ENCODE assay signal across 13 cellular contexts in genomic region chr2:216644846-216645635, GRCh38. TPM values are rescaled to one million over a fixed set of nuclear protein-coding genes. Genes with fewer than 3 reads are reported as not detected.
DNase-seq lines count a peak whose midpoint lies in the region; ATAC-seq, FAIRE-seq and TF ChIP-seq lines count a peak whose summit lies in the region.
"Had no signal": no experiment of that assay in that cellular context is flagged by ENCODE, and none has a peak within 500 bp of the region (broad histone marks: within the 10 kb centered on the region; RNA-seq: fewer than 3 reads in every experiment).

No MANE protein-coding gene starts in this region.

- FAIRE-seq in K562 (lab: Jason Lieb, UNC) = no peak

- H3K9ac ChIP-seq in K562 (ENCODE audit: insufficient read depth in 1 of 2, low read depth in 2 of 2, low read length in 2 of 2) (no peak overlapping the region), mesendoderm (ENCODE audit: low read length) (no peak overlapping the region)

- ATAC-seq in activated naive CD8-positive, alpha-beta T cell treated with anti-CD3 and anti-CD28 coated beads, Interleukin-2, amount 10 ng/mL, durations not matched to agents 7 days and 5 days (ENCODE audit: low read depth) = no peak
- ATAC-seq in K562 (no peak), HG03095 (IDR thresholded peaks at IDR 0.05; ENCODE audit: unreplicated experiment) (no peak), HG03378 (IDR thresholded peaks at IDR 0.05; ENCODE audit: unreplicated experiment) (no peak)

- H3K4me1 ChIP-seq in K562 (replicated peaks in 1 of 2; ENCODE audit: control insufficient read depth in 2 of 2, insufficient read depth in 2 of 2, low read length in 2 of 2) (no peaks in the 10 kb centered on the region), mesendoderm (ENCODE audit: control insufficient read depth, low read depth, low read length) (peaks cover 8% of the 10 kb centered on the region), thymus (ENCODE audit: control insufficient read depth, insufficient read depth, low read length) (peaks cover 10% of the 10 kb centered on the region)

- peaks cover 6% of the 10 kb centered on the region for H3K79me1 ChIP-seq in mesendoderm (ENCODE audit: low read length)

- no peak overlapping the region for H3K18ac ChIP-seq in mesendoderm (ENCODE audit: low read length)

- BruUV-seq in K562 (replicated peaks; lab: Mats Ljungman, UMichigan) = no TSS peak

- H3K27ac Mint-ChIP-seq in activated naive CD8-positive, alpha-beta T cell treated with anti-CD3 and anti-CD28 coated beads, Interleukin-2, amount 10 ng/mL, durations not matched to agents 7 days and 5 days = peak overlapping the region; percentile 24
- no peak overlapping the region for H3K27ac Mint-ChIP-seq in activated naive CD8-positive, alpha-beta T cell treated with anti-CD3 and anti-CD28 coated beads for 36 hours
- H3K27ac Mint-ChIP-seq: activated naive CD4-positive, alpha-beta T cell treated with anti-CD3 and anti-CD28 coated beads for 36 hours had no signal

- no peaks in the 10 kb centered on the region; the same call in 1 of the 2 replicates for H3K9me3 ChIP-seq in K562 (replicated peaks; ENCODE audit: control insufficient read depth, insufficient read depth, low read depth, low read length)
- no peaks in the 10 kb centered on the region for H3K9me3 ChIP-seq in thymus (ENCODE audit: control insufficient read depth)
- H3K9me3 ChIP-seq: testis had no signal

- H3K4me1 Mint-ChIP-seq in activated naive CD8-positive, alpha-beta T cell treated with anti-CD3 and anti-CD28 coated beads, Interleukin-2, amount 10 ng/mL, durations not matched to agents 7 days and 5 days = peaks cover 19% of the 10 kb centered on the region
- peaks cover 7% of the 10 kb centered on the region for H3K4me1 Mint-ChIP-seq in activated naive CD8-positive, alpha-beta T cell treated with anti-CD3 and anti-CD28 coated beads for 36 hours

- H2BK5ac ChIP-seq in mesendoderm (ENCODE audit: low read length) = no peak overlapping the region

- H3K23ac ChIP-seq in mesendoderm (ENCODE audit: low read length) = no peak overlapping the region

- H3K27me3 Mint-ChIP-seq in activated naive CD8-positive, alpha-beta T cell treated with anti-CD3 and anti-CD28 coated beads, Interleukin-2, amount 10 ng/mL, durations not matched to agents 7 days and 5 days = peaks cover 2% of the 10 kb centered on the region
- H3K27me3 Mint-ChIP-seq in activated naive CD8-positive, alpha-beta T cell treated with anti-CD3 and anti-CD28 coated beads for 36 hours = peaks cover 8% of the 10 kb centered on the region

- H3K4me2 ChIP-seq in K562 (ENCODE audit: insufficient read depth, low read length) = no peak overlapping the region
- no peak overlapping the region for H3K4me2 ChIP-seq in mesendoderm (ENCODE audit: low read length)

- CTCF ChIA-PET in K562 (lab: Yijun Ruan, JAX; ENCODE audit: low intra/inter-chr PET ratio) = no interaction called here

- no peak overlapping the region for H4K5ac ChIP-seq in mesendoderm (ENCODE audit: low read length)

- H3K27ac ChIP-seq in K562 (ENCODE audit: extremely low read depth, low read depth, low read length) (no peak overlapping the region), mesendoderm (ENCODE audit: low read depth, low read length) (no peak overlapping the region), thymus (ENCODE audit: low read depth) (peak overlapping the region; percentile 19)
- H3K27ac ChIP-seq: epithelial cell of prostate had no signal

- H3K4me3 ChIP-seq in K562 (no peak overlapping the region), mesendoderm (ENCODE audit: low read length) (no peak overlapping the region), thymus (ENCODE audit: low read length) (no peak overlapping the region)
- H3K4me3 ChIP-seq: lung, testis had no signal

- H3K79me2 ChIP-seq in K562 (ENCODE audit: control insufficient read depth, insufficient read depth, low read length) (no peaks in the 10 kb centered on the region), mesendoderm (ENCODE audit: control insufficient read depth, insufficient read depth, low read length) (peaks cover 10% of the 10 kb centered on the region)

- no peak overlapping the region for H2BK120ac ChIP-seq in mesendoderm (ENCODE audit: low read depth, low read length)

- 0% methylated on average over 4 of the region's 4 CpGs for WGBS in K562 (ENCODE audit: insufficient coverage, low coverage, missing lambda C conversion rate)
- WGBS in mesendoderm (ENCODE audit: extremely low coverage, insufficient coverage, low lambda C conversion rate) = no CpG with 5 or more reads among the region's 4 CpGs
- 86% methylated on average over 4 of the region's 4 CpGs for WGBS in thymus

- intact Hi-C loops in K562 (cut with micrococcal nuclease) = no loop called here

- H2AK5ac ChIP-seq in mesendoderm (ENCODE audit: low read length) = no peak overlapping the region

- H2AFZ ChIP-seq in K562 (ENCODE audit: low read depth, low read length) = no peak overlapping the region

- peaks cover 2% of the 10 kb centered on the region for H3K9me3 Mint-ChIP-seq in activated naive CD8-positive, alpha-beta T cell treated with anti-CD3 and anti-CD28 coated beads, Interleukin-2, amount 10 ng/mL, durations not matched to agents 7 days and 5 days
- peaks cover 1% of the 10 kb centered on the region for H3K9me3 Mint-ChIP-seq in activated naive CD8-positive, alpha-beta T cell treated with anti-CD3 and anti-CD28 coated beads for 36 hours
- H3K9me3 Mint-ChIP-seq: activated naive CD4-positive, alpha-beta T cell treated with anti-CD3 and anti-CD28 coated beads for 36 hours had no signal

- TF ChIP-seq RAD21 in K562 (CRISPR knock-in tag; conservative IDR thresholded peaks at IDR 0.05 in 1 of 2, IDR thresholded peaks at IDR 0.05 in 1 of 2) = no peak

- in situ Hi-C loops in K562 (cut with MboI) = no loop called here

- H3K9me1 ChIP-seq in K562 (ENCODE audit: control insufficient read depth, insufficient read depth, low read length) = no peaks in the 10 kb centered on the region

- no peaks in the 10 kb centered on the region for H4K20me1 ChIP-seq in K562 (replicated peaks; ENCODE audit: control insufficient read depth, insufficient read depth, low read length)

- no peak for TF ChIP-seq CTCF in K562 (IDR thresholded peaks at IDR 0.05 in 2 of 3, conservative IDR thresholded peaks at IDR 0.05 in 1 of 3; ENCODE audit: insufficient read depth in 2 of 3, low read depth in 1 of 3, low read length in 3 of 3)

- peaks cover 2 to 34% of the 10 kb centered on the region in 2 experiments; a peak in 4 of 5 replicates for H3K27me3 ChIP-seq in K562 (ENCODE audit: control insufficient read depth in 2 of 2, insufficient read depth in 2 of 2, low read length in 2 of 2)
- H3K27me3 ChIP-seq in mesendoderm (ENCODE audit: insufficient read depth, low read length, poor library complexity) = no peaks in the 10 kb centered on the region
- no peaks in the 10 kb centered on the region for H3K27me3 ChIP-seq in thymus (ENCODE audit: control insufficient read depth, insufficient read depth)
- H3K27me3 ChIP-seq: testis had no signal

- TF ChIP-seq POLR2A in K562 (conservative IDR thresholded peaks at IDR 0.05) = no peak

- peaks cover 41% of the 10 kb centered on the region for H3K36me3 Mint-ChIP-seq in activated naive CD8-positive, alpha-beta T cell treated with anti-CD3 and anti-CD28 coated beads, Interleukin-2, amount 10 ng/mL, durations not matched to agents 7 days and 5 days
- H3K36me3 Mint-ChIP-seq in activated naive CD8-positive, alpha-beta T cell treated with anti-CD3 and anti-CD28 coated beads for 36 hours = peaks cover 16% of the 10 kb centered on the region

- TF ChIP-seq EP300 in K562 (IDR thresholded peaks at IDR 0.05; ENCODE audit: low read length) = no peak

- no peak overlapping the region for H3K4ac ChIP-seq in mesendoderm (ENCODE audit: low read depth, low read length)

- H2BK15ac ChIP-seq in mesendoderm (replicated peaks; ENCODE audit: low read depth) = no peak overlapping the region

- DNase-seq in activated naive CD8-positive, alpha-beta T cell treated with anti-CD3 and anti-CD28 coated beads, Interleukin-2, amount 10 ng/mL, durations not matched to agents 7 days and 5 days = no peak
- no peak for DNase-seq in activated naive CD8-positive, alpha-beta T cell treated with anti-CD3 and anti-CD28 coated beads for 36 hours
- DNase-seq in K562 (ENCODE audit: extremely low read depth in 1 of 4, low spot score in 3 of 4) (no peak), mesendoderm (peak; percentile 51), activated gamma-delta T cell (lab: John Stamatoyannopoulos, UW) (no peak)
- DNase-seq: activated naive CD4-positive, alpha-beta T cell treated with anti-CD3 and anti-CD28 coated beads for 36 hours; testis had no signal

- no peak overlapping the region for H3K56ac ChIP-seq in mesendoderm (ENCODE audit: low read length)

- H3K4me3 Mint-ChIP-seq in activated naive CD8-positive, alpha-beta T cell treated with anti-CD3 and anti-CD28 coated beads, Interleukin-2, amount 10 ng/mL, durations not matched to agents 7 days and 5 days = no peak overlapping the region
- H3K4me3 Mint-ChIP-seq in activated naive CD8-positive, alpha-beta T cell treated with anti-CD3 and anti-CD28 coated beads for 36 hours = no peak overlapping the region
- H3K4me3 Mint-ChIP-seq: activated naive CD4-positive, alpha-beta T cell treated with anti-CD3 and anti-CD28 coated beads for 36 hours had no signal

- POLR2A ChIA-PET in activated naive CD8-positive, alpha-beta T cell treated with anti-CD3 and anti-CD28 coated beads, Interleukin-2, amount 10 ng/mL, durations not matched to agents 7 days and 5 days (lab: Charles Lee) = no interaction called here
- POLR2A ChIA-PET in K562 (lab: Yijun Ruan, JAX) = no interaction called here

- H3K36me3 ChIP-seq in K562 (ENCODE audit: control insufficient read depth, insufficient read depth, low read length) (no peaks in the 10 kb centered on the region), mesendoderm (ENCODE audit: control insufficient read depth, insufficient read depth, low read length) (no peaks in the 10 kb centered on the region), thymus (ENCODE audit: control insufficient read depth, insufficient read depth) (no peaks in the 10 kb centered on the region)

- H4K8ac ChIP-seq in mesendoderm (ENCODE audit: low read depth, low read length) = no peak overlapping the region

RNA-seq across cellular contexts. Expression of gene IGFBP2, which starts 11.8 kb away (rescaled TPM):
- 100 to 1,000 TPM in 1 of 2 experiments, 10 to 100 TPM in 1; 97.3 to 115 TPM for total RNA-seq in activated naive CD8-positive, alpha-beta T cell treated with anti-CD3 and anti-CD28 coated beads, Interleukin-2, amount 10 ng/mL, durations not matched to agents 7 days and 5 days
- 10 to 100 TPM; 38.2 to 39.1 TPM for total RNA-seq in activated naive CD8-positive, alpha-beta T cell treated with anti-CD3 and anti-CD28 coated beads for 36 hours
- total RNA-seq in K562 (2011; cell fraction: chromatin; rRNA removed; ENCODE audit: low replicate concordance) = not detected in 2 replicates
- total RNA-seq in K562 (2011; cell fraction: nucleolus; rRNA removed) = not detected in 2 replicates
- not detected in 2 replicates for total RNA-seq in K562 (2011; cell fraction: nucleoplasm; rRNA removed)
- total RNA-seq in K562 (2014; rRNA removed) = not detected in 2 replicates
- total RNA-seq in K562 (2014; rRNA removed; fragmentation: Illumina TruSeq; extraction: Trizol) = not detected in 2 replicates
- total RNA-seq in K562 (2015; rRNA removed; fragmentation: Illumina TruSeq; extraction: Trizol) = 0.23 TPM in 1 of 2 replicates, not detected in the other
- total RNA-seq in K562 (2021) = 0.85 and 0.93 TPM in 2 replicates
- not detected in 2 replicates for polyA plus RNA-seq in K562 (2011; rRNA removed)
- 0.06 and 0.31 TPM in 2 replicates for polyA plus RNA-seq in K562 (2011; cell fraction: cytosol; rRNA removed)
- not detected in 2 replicates for polyA plus RNA-seq in K562 (2011; cell fraction: nucleus; rRNA removed)
- 0.29 and 0.76 TPM in 2 replicates for polyA plus RNA-seq in K562 (2012)
- polyA plus RNA-seq in K562 (2014; fragmentation: Illumina TruSeq; extraction: Trizol) = not detected in 2 replicates
- not detected for polyA plus RNA-seq in K562 (2014; fragmentation: Nextera tagmentation; extraction: Ambion mirVana)
- polyA plus RNA-seq in K562 (2014; rRNA removed) = not detected in 2 replicates
- polyA minus RNA-seq in K562 (2011; rRNA and poly(A)+ RNA removed) = not detected in 2 replicates
- polyA minus RNA-seq in K562 (2011; cell fraction: cytosol; rRNA and poly(A)+ RNA removed) = not detected in 2 replicates
- polyA minus RNA-seq in K562 (2011; cell fraction: nucleus; rRNA and poly(A)+ RNA removed) = not detected in 2 replicates
- polyA plus RNA-seq in mesendoderm (2013, experiment 1 of 2) = 158 TPM
- 159 TPM for polyA plus RNA-seq in mesendoderm (2013, experiment 2 of 2)
- 111 TPM for polyA plus RNA-seq in thymus

RNA-seq across cellular contexts. Expression of gene IGFBP5, which starts 50.3 kb away (rescaled TPM):
- under 1 TPM; 0.08 to 0.14 TPM for total RNA-seq in activated naive CD8-positive, alpha-beta T cell treated with anti-CD3 and anti-CD28 coated beads, Interleukin-2, amount 10 ng/mL, durations not matched to agents 7 days and 5 days
- not detected for total RNA-seq in activated naive CD8-positive, alpha-beta T cell treated with anti-CD3 and anti-CD28 coated beads for 36 hours
- total RNA-seq in K562 (2011; cell fraction: chromatin; rRNA removed; ENCODE audit: low replicate concordance) = 0.05 TPM in 1 of 2 replicates, not detected in the other
- 0.17 TPM in 1 of 2 replicates, not detected in the other for total RNA-seq in K562 (2011; cell fraction: nucleolus; rRNA removed)
- 0.29 TPM in 1 of 2 replicates, not detected in the other for total RNA-seq in K562 (2011; cell fraction: nucleoplasm; rRNA removed)
- not detected in 2 replicates for total RNA-seq in K562 (2014; rRNA removed)
- total RNA-seq in K562 (2014; rRNA removed; fragmentation: Illumina TruSeq; extraction: Trizol) = not detected in 2 replicates
- not detected in 2 replicates for total RNA-seq in K562 (2015; rRNA removed; fragmentation: Illumina TruSeq; extraction: Trizol)
- total RNA-seq in K562 (2021) = 1.9 and 2.5 TPM in 2 replicates
- polyA plus RNA-seq in K562 (2011; rRNA removed) = 0.01 and 0.05 TPM in 2 replicates
- under 0.01 and 0.28 TPM in 2 replicates for polyA plus RNA-seq in K562 (2011; cell fraction: cytosol; rRNA removed)
- polyA plus RNA-seq in K562 (2011; cell fraction: nucleus; rRNA removed) = 0.01 and 0.40 TPM in 2 replicates
- 0.04 and 0.08 TPM in 2 replicates for polyA plus RNA-seq in K562 (2012)
- not detected in 2 replicates for polyA plus RNA-seq in K562 (2014; fragmentation: Illumina TruSeq; extraction: Trizol)
- polyA plus RNA-seq in K562 (2014; fragmentation: Nextera tagmentation; extraction: Ambion mirVana) = not detected
- 0.03 and 0.49 TPM in 2 replicates for polyA plus RNA-seq in K562 (2014; rRNA removed)
- polyA minus RNA-seq in K562 (2011; rRNA and poly(A)+ RNA removed) = 0.03 and 0.04 TPM in 2 replicates
- polyA minus RNA-seq in K562 (2011; cell fraction: cytosol; rRNA and poly(A)+ RNA removed) = not detected in 2 replicates
- under 0.01 TPM in 1 of 2 replicates, not detected in the other for polyA minus RNA-seq in K562 (2011; cell fraction: nucleus; rRNA and poly(A)+ RNA removed)
- polyA plus RNA-seq in mesendoderm (2013, experiment 1 of 2) = 0.35 TPM
- polyA plus RNA-seq in mesendoderm (2013, experiment 2 of 2) = 0.32 TPM
- polyA plus RNA-seq in thymus = 134 TPM
- total RNA-seq: activated CD8-positive, alpha-beta memory T cell treated with anti-CD3 and anti-CD28 coated beads for 36 hours; activated naive CD4-positive, alpha-beta T cell treated with anti-CD3 and anti-CD28 coated beads for 36 hours had no signal

Comparison
In these comparisons a context has a peak if more than half of its experiments do, and no peak if none do; other contexts are left out.
1. RNA of gene IGFBP2, which starts 11.8 kb away (total RNA-seq): 97.3 to 115 TPM in activated naive CD8-positive, alpha-beta T cell treated with anti-CD3 and anti-CD28 coated beads, Interleukin-2, amount 10 ng/mL, durations not matched to agents 7 days and 5 days and 38.2 to 39.1 TPM in activated naive CD8-positive, alpha-beta T cell treated with anti-CD3 and anti-CD28 coated beads for 36 hours; 0.23 to 0.93 TPM in K562; every median in the first group is over 10 times any median in the second.